In genomic region chr10:22670796-22671195, GRCh38 we compare ENCODE assay signal across 1 cellular context.
TF ChIP-seq lines count a peak whose summit lies in the region.

No MANE protein-coding gene starts in this region.

TF ChIP-seq in HepG2, 621 proteins besides CTCF, POLR2A, EP300 and RAD21 (continued from another document):
- TF ChIP-seq, protein P1, sequence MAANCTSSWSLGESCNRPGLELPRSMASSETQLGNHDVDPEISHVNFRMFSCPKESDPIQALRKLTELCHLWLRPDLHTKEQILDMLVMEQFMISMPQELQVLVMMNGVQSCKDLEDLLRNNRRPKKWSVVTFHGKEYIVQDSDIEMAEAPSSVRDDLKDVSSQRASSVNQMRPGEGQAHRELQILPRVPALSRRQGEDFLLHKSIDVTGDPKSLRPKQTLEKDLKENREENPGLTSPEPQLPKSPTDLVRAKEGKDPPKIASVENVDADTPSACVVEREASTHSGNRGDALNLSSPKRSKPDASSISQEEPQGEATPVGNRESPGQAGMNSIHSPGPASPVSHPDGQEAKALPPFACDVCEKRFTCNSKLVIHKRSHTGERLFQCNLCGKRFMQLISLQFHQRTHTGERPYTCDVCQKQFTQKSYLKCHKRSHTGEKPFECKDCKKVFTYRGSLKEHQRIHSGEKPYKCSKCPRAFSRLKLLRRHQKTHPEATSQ (CRISPR knock-in tag; IDR thresholded peaks at IDR 0.05; ENCODE audit: borderline replicate concordance): no peak
- TF ChIP-seq SRF (IDR thresholded peaks at IDR 0.05; ENCODE audit: low read depth, low read length): no peak
- no peak for TF ChIP-seq ZNF143 (CRISPR knock-in tag; IDR thresholded peaks at IDR 0.05)
